23 cellular contexts compared by ENCODE assay signal in the genomic region with DNA sequence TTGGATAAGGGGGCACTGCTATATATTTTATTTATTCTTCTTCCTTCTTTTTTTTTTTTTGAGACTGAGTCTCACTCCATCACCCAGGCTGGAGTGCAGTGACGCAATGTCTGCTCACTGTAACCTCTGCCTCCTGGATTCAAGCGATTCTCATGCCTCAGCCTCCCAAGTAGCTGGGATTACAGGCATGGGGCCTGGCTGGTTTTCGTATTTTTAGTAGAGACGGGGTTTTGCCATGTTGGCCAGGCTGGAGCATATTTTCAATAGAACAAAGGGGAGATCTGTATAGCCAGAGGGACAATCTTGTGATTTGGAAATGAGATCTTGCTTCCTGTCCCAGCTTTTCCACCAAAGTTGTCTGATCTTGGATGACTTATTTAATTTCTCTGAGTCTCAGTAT.
"Had no signal": no experiment of that assay in that cellular context is flagged by ENCODE, and none has a peak within 500 bp of the region (broad histone marks: within the 10 kb centered on the region; RNA-seq: fewer than 3 reads in every experiment).

No MANE protein-coding gene starts in this region.

- H3K4me3 ChIP-seq: esophagus squamous epithelium, hepatocyte, left lung, lung, spleen, testis, vagina had no signal

- H3K27me3 ChIP-seq: esophagus squamous epithelium, foreskin keratinocyte, hepatocyte, left lung, testis, vagina had no signal

- ATAC-seq: activated CD4-positive, CD25-positive, alpha-beta regulatory T cell treated with anti-CD3 and anti-CD28 coated beads, Interleukin-2, amount 50 U/mL, for 24 hours; activated CD8-positive, alpha-beta T cell treated with anti-CD3 and anti-CD28 coated beads, Interleukin-2, amount 10 ng/mL, durations not matched to agents 7 days and 5 days; activated naive CD8-positive, alpha-beta T cell treated with anti-CD3 and anti-CD28 coated beads, Interleukin-2, amount 50 U/mL, for 24 hours; foreskin keratinocyte; left lung; natural killer cell had no signal

- H2AFZ ChIP-seq: hepatocyte had no signal

- H3K27ac ChIP-seq: foreskin keratinocyte, hepatocyte, left lung, spleen, testis, vagina had no signal

- DNase-seq: activated CD4-positive, alpha-beta T cell treated with anti-CD3 and anti-CD28 coated beads, Interleukin-2, amount 50 U/mL, for 1 hour; activated CD8-positive, alpha-beta T cell treated with anti-CD3 and anti-CD28 coated beads, Interleukin-2, amount 10 ng/mL, durations not matched to agents 7 days and 5 days; activated gamma-delta T cell; activated naive CD4-positive, alpha-beta T cell treated with anti-CD3 and anti-CD28 coated beads, Interleukin-2, amount 50 U/mL, for 16 hours; activated naive CD8-positive, alpha-beta T cell treated with anti-CD3 and anti-CD28 coated beads, Interleukin-2, amount 50 U/mL, for 24 hours; anterior cingulate cortex; esophagus squamous epithelium; foreskin keratinocyte; glutamatergic neuron; immature natural killer cell; kidney glomerular epithelial cell; left lung; midbrain; natural killer cell; spleen; stimulated activated CD4-positive, alpha-beta T cell treated with anti-CD3 and anti-CD28 coated beads, Interleukin-4, amount 100 ng/mL, for 1 hour; stimulated activated naive CD4-positive, alpha-beta T cell; testis; trophoblast cell had no signal

- H3K4me2 ChIP-seq: hepatocyte had no signal

- H3K36me3 ChIP-seq: esophagus squamous epithelium, left lung, spleen, vagina had no signal

- H3K9me3 ChIP-seq: esophagus squamous epithelium, left lung, spleen, testis, vagina had no signal

- H3K4me1 ChIP-seq: foreskin keratinocyte, vagina had no signal
